Comparison of ENCODE assay signal across 18 cellular contexts in the genomic region with DNA sequence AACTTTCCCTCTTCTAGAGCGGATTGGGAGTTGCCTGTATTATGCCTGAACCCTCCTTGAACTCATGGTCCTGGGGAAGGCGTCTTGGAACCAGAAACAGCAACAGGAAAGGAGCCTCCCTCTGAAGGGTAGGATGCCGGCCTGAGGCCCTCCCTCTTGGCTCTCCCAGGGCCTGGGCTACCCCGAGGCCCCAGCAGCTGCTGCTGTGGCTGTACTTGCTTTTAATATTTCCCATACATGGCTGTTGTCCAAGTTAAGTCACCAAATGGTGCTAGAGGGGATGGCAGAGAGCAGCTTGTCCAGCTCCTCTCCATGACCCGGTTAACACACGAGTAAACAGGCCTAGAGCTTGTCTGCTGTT. TPM values are rescaled to one million over a fixed set of nuclear protein-coding genes. Genes with fewer than 3 reads are reported as not detected.
DNase-seq lines count a peak whose midpoint lies in the region; ATAC-seq, FAIRE-seq and TF ChIP-seq lines count a peak whose summit lies in the region.
"Had no signal": no experiment of that assay in that cellular context is flagged by ENCODE, and none has a peak within 500 bp of the region (broad histone marks: within the 10 kb centered on the region; RNA-seq: fewer than 3 reads in every experiment).

No MANE protein-coding gene starts in this region.

- intact Hi-C loops in left ventricle myocardium superior (cut with micrococcal nuclease), result no loop called here

- no peaks in the 10 kb centered on the region for H3K4me1 Mint-ChIP-seq in progenitor cell of endocrine pancreas (ENCODE audit: low read depth)

- DNase-seq in DMS 273 (lab: John Stamatoyannopoulos, UW; ENCODE audit: unreplicated experiment) (peak; percentile 76), left ventricle myocardium superior (no peak), progenitor cell of endocrine pancreas (ENCODE audit: low spot score, unreplicated experiment) (no peak), NCI-H2107 treated with DMSO at 0.1 percent for 48 hours (lab: John Stamatoyannopoulos, UW; ENCODE audit: unreplicated experiment) (no peak), RCC 7860 (ENCODE audit: low spot score) (no peak)
- DNase-seq: activated CD4-positive, alpha-beta T cell treated with anti-CD3 and anti-CD28 coated beads, Interleukin-2, amount 50 U/mL, for 48 hours; activated naive CD4-positive, alpha-beta T cell treated with anti-CD3 and anti-CD28 coated beads for 36 hours; activated T-cell treated with anti-CD3 and anti-CD28 coated beads, Interleukin-2, amount 50 U/mL, for 1 hour; anterior cingulate cortex; kidney glomerular epithelial cell; NCI-H1436; NCI-H2227 treated with DMSO at 0.1 percent for 48 hours; stimulated activated CD4-positive, alpha-beta T cell treated with anti-CD3 and anti-CD28 coated beads, Interleukin-4, amount 100 ng/mL, for 24 hours; SW 1271 had no signal

- peaks cover 12% of the 10 kb centered on the region for H3K36me3 Mint-ChIP-seq in progenitor cell of endocrine pancreas (ENCODE audit: insufficient read depth)

- H3K27me3 Mint-ChIP-seq in progenitor cell of endocrine pancreas, result peaks cover 7% of the 10 kb centered on the region

- H3K4me3 Mint-ChIP-seq in progenitor cell of endocrine pancreas (ENCODE audit: low read depth), result no peak overlapping the region
- H3K4me3 Mint-ChIP-seq: activated naive CD4-positive, alpha-beta T cell treated with anti-CD3 and anti-CD28 coated beads for 36 hours had no signal

- H3K27ac ChIP-seq in VCaP, result peak overlapping the region; percentile 21; the same call in 1 of the 2 replicates

- ATAC-seq in left ventricle myocardium superior (peak; percentile 66), GM21515 (IDR thresholded peaks at IDR 0.05; ENCODE audit: unreplicated experiment) (no peak), GM19324 (IDR thresholded peaks at IDR 0.05; ENCODE audit: low FRiP score, unreplicated experiment) (no peak)

- no peak for FAIRE-seq in RCC 7860 (lab: Jason Lieb, UNC)

- TF ChIP-seq CTCF in VCaP (conservative IDR thresholded peaks at IDR 0.05) (no peak), progenitor cell of endocrine pancreas (IDR thresholded peaks at IDR 0.05; ENCODE audit: unreplicated experiment) (no peak)

- no peaks in the 10 kb centered on the region for H3K9me3 Mint-ChIP-seq in progenitor cell of endocrine pancreas (ENCODE audit: low read depth)
- H3K9me3 Mint-ChIP-seq: activated naive CD4-positive, alpha-beta T cell treated with anti-CD3 and anti-CD28 coated beads for 36 hours had no signal

- H3K27ac Mint-ChIP-seq in progenitor cell of endocrine pancreas, result peak overlapping the region; percentile 67

RNA-seq across cellular contexts. Expression of gene CHRNB2, which starts 10.5 kb away (rescaled TPM):
- total RNA-seq in left ventricle myocardium superior (not detected), progenitor cell of endocrine pancreas (2.7 and 3.2 TPM in 2 replicates)
- total RNA-seq: activated naive CD4-positive, alpha-beta T cell treated with anti-CD3 and anti-CD28 coated beads for 36 hours; subcutaneous adipose tissue had no signal

RNA-seq across cellular contexts. Expression of gene UBE2Q1, which starts 19.6 kb away (rescaled TPM):
- total RNA-seq in left ventricle myocardium superior (68.7 TPM), progenitor cell of endocrine pancreas (77.2 and 88.3 TPM in 2 replicates)

RNA-seq across cellular contexts. Expression of gene ADAR, which starts 29.9 kb away (rescaled TPM):
- total RNA-seq in left ventricle myocardium superior (61.3 TPM), progenitor cell of endocrine pancreas (168 and 179 TPM in 2 replicates)
